ENCODE assay signal across 10 cellular contexts in genomic region chr10:76954838-76955237, GRCh38.
"Had no signal": no experiment of that assay in that cellular context is flagged by ENCODE, and none has a peak within 500 bp of the region (broad histone marks: within the 10 kb centered on the region; RNA-seq: fewer than 3 reads in every experiment).

No MANE protein-coding gene starts in this region.

- FAIRE-seq: K562 had no signal

- DNase-seq: GM23248, GOT3, H7, HFFc6, IMR-90, KG1 had no signal

- H3K4me1 ChIP-seq: HAP-1 had no signal

- H3K4me3 ChIP-seq: GM23248, HAP-1, K562 had no signal

- H3K36me3 ChIP-seq: HAP-1 had no signal

- H2AFZ ChIP-seq: GM23248 had no signal

- H3K9ac ChIP-seq: GM23248 had no signal

- H3K9me3 ChIP-seq: HAP-1 had no signal

- H3K27ac ChIP-seq: GM23248, HL-60 had no signal

- ATAC-seq: HCT116, K562 had no signal
